ENCODE assay signal across 35 cellular contexts in the genomic region with DNA sequence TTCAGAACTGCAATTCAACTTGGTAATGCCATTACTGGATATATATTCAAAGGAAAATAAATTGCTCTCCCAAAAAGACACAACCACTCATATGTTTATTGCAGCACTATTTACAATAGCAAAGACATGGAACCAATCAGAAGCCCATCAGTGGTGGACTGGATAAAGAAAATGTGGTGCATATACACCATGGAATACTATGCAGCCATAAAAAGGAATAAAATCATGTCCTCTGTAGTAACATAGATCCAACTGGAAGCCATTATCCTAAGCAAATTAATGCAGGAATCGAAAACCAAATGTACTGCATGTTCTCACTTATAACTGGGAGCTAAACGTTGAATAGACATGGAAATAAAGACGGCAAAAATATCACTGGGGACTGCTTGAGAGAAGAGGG.
"Had no signal": no experiment of that assay in that cellular context is flagged by ENCODE, and none has a peak within 500 bp of the region (broad histone marks: within the 10 kb centered on the region; RNA-seq: fewer than 3 reads in every experiment).

No MANE protein-coding gene starts in this region.

- H3K9me3 ChIP-seq: MG63 had no signal

- H3K36me3 ChIP-seq: MG63 had no signal

- H3K4me3 ChIP-seq: MG63 had no signal

- H3K27me3 ChIP-seq: MG63 had no signal

- DNase-seq: Karpas-422, Kasumi-1, MG63, MV-4-11, NCI-H1048, NCI-H1092, NCI-H1092 treated with DMSO at 0.1 percent for 48 hours, NCI-H1105, NCI-H1105 treated with DMSO at 0.1 percent for 48 hours, NCI-H1417, NCI-H1417 treated with DMSO at 0.1 percent for 48 hours, NCI-H1436, NCI-H1436 treated with DMSO at 0.1 percent for 48 hours, NCI-H146, NCI-H1694, NCI-H1694 treated with DMSO at 0.1 percent for 48 hours, NCI-H187, NCI-H187 treated with DMSO at 0.1 percent for 48 hours, NCI-H1930, NCI-H2029, NCI-H2029 treated with DMSO at 0.1 percent for 48 hours, NCI-H2081, NCI-H2081 treated with DMSO at 0.1 percent for 48 hours, NCI-H2107, NCI-H2171, NCI-H2171 treated with DMSO at 0.1 percent for 48 hours, NCI-H2227 treated with DMSO at 0.1 percent for 48 hours, NCI-H226, NCI-H345, NCI-H446 treated with DMSO at 0.1 percent for 48 hours, NCI-H510A, NCI-H510A treated with DMSO at 0.1 percent for 48 hours, NCI-H524, NCI-H524 treated with DMSO at 0.1 percent for 48 hours, NCI-H526 had no signal
